ENCODE assay signal across 17 cellular contexts in the genomic region with DNA sequence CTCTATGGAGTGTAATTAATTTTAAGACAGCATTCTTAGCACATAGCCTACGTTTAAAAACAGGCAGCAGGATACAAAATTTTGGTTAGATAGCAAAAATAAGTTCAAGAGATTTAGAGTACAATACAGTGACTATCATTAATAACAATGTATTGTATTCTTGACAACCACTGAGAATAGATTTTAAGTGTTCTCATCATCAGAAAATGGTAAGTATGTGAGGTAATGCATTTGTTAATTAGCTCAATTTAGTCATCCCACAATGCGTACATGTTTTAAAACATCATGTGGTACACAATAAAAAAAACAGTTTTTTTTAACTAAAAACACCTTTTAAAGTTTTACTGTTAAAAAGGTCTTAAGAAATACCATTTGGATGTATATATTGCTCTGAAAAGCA.
DNase-seq lines count a peak whose midpoint lies in the region; ATAC-seq, FAIRE-seq and TF ChIP-seq lines count a peak whose summit lies in the region.
"Had no signal": no experiment of that assay in that cellular context is flagged by ENCODE, and none has a peak within 500 bp of the region (broad histone marks: within the 10 kb centered on the region; RNA-seq: fewer than 3 reads in every experiment).

No MANE protein-coding gene starts in this region.

- H3K4me2 ChIP-seq in SK-N-SH: no peak overlapping the region
- H3K4me2 ChIP-seq in astrocyte (ENCODE audit: low read length): no peak overlapping the region
- H3K4me2 ChIP-seq: BLaER1 treated with 17β-estradiol and CSF1 and Interleukin-3, amounts not matched to agents 10 nM and 100 nM; KMS-11 had no signal

- H3K79me2 ChIP-seq in SK-N-SH (ENCODE audit: insufficient read depth) (no peaks in the 10 kb centered on the region), astrocyte (ENCODE audit: insufficient read depth, low read length) (no peaks in the 10 kb centered on the region)

- no peak for TF ChIP-seq POLR2A in H54 (IDR thresholded peaks at IDR 0.05; ENCODE audit: low read depth, low read length)
- no peak for TF ChIP-seq POLR2A in erythroblast (IDR thresholded peaks at IDR 0.05; ENCODE audit: low read length)

- no peak overlapping the region for H3K9ac ChIP-seq in SK-N-SH
- H3K9ac ChIP-seq in astrocyte (ENCODE audit: low read length): no peak overlapping the region
- H3K9ac ChIP-seq: BLaER1 treated with 17β-estradiol and CSF1 and Interleukin-3, amounts not matched to agents 10 nM and 100 nM; KMS-11 had no signal

- no peaks in the 10 kb centered on the region for H3K36me3 Mint-ChIP-seq in astrocyte (ENCODE audit: low read depth, unreplicated experiment)
- H3K36me3 Mint-ChIP-seq: CD4-positive, CD25-positive, alpha-beta regulatory T cell had no signal

- TF ChIP-seq EP300 in SK-N-SH (IDR thresholded peaks at IDR 0.05; ENCODE audit: borderline replicate concordance in 1 of 2, low read depth in 1 of 2, low read length in 1 of 2): no peak

- peaks cover 8% of the 10 kb centered on the region for H3K9me3 Mint-ChIP-seq in astrocyte (ENCODE audit: unreplicated experiment)

- ATAC-seq in SK-N-SH treated with all-trans-retinoic acid at 6 μM for 48 hours (no peak), GM19455 (IDR thresholded peaks at IDR 0.05; ENCODE audit: unreplicated experiment) (no peak)
- ATAC-seq: HCT116, HepG2 had no signal

- H3K9me3 ChIP-seq in SK-N-SH (no peaks in the 10 kb centered on the region), astrocyte (ENCODE audit: insufficient read depth, low read depth, low read length) (no peaks in the 10 kb centered on the region)

- H3K27me3 ChIP-seq in SK-N-SH (ENCODE audit: insufficient read depth) (no peaks in the 10 kb centered on the region), astrocyte (ENCODE audit: insufficient read depth, low read length) (no peaks in the 10 kb centered on the region)
- H3K27me3 ChIP-seq: BLaER1 treated with 17β-estradiol and CSF1 and Interleukin-3, amounts not matched to agents 10 nM and 100 nM had no signal

- H4K20me1 ChIP-seq in SK-N-SH (ENCODE audit: insufficient read depth) (no peaks in the 10 kb centered on the region), astrocyte (ENCODE audit: insufficient read depth, low read length) (no peaks in the 10 kb centered on the region)
- H4K20me1 ChIP-seq: BLaER1 treated with 17β-estradiol and CSF1 and Interleukin-3, amounts not matched to agents 10 nM and 100 nM had no signal

- H3K36me3 ChIP-seq in SK-N-SH (replicated peaks in 1 of 2; ENCODE audit: control insufficient read depth in 1 of 2, insufficient read depth in 2 of 2, low read length in 1 of 2): no peaks in the 10 kb centered on the region
- H3K36me3 ChIP-seq in astrocyte (ENCODE audit: insufficient read depth, low read length): no peaks in the 10 kb centered on the region
- H3K36me3 ChIP-seq: BLaER1 treated with 17β-estradiol and CSF1 and Interleukin-3, amounts not matched to agents 10 nM and 100 nM had no signal

- TF ChIP-seq CTCF in SK-N-SH (IDR thresholded peaks at IDR 0.05): no peak
- no peak for TF ChIP-seq CTCF in astrocyte (IDR thresholded peaks at IDR 0.05; ENCODE audit: insufficient read depth, low read depth, low read length)

- DNase-seq in SK-N-SH (no peak), H54 (ENCODE audit: insufficient read length, low spot score) (no peak), astrocyte (ENCODE audit: low read depth) (peak; percentile 56), erythroblast (lab: John Stamatoyannopoulos, UW) (no peak), activated gamma-delta T cell (lab: John Stamatoyannopoulos, UW) (no peak)
- DNase-seq: ACHN; CD4-positive, CD25-positive, alpha-beta regulatory T cell; DMS53 had no signal

- H3K27ac ChIP-seq in SK-N-SH (ENCODE audit: low read depth in 2 of 2, low read length in 1 of 2): no peak overlapping the region
- H3K27ac ChIP-seq in astrocyte (ENCODE audit: low read depth, low read length): no peak overlapping the region
- H3K27ac ChIP-seq: 22Rv1; BLaER1 treated with 17β-estradiol and CSF1 and Interleukin-3, amounts not matched to agents 10 nM and 100 nM; KMS-11 had no signal

- H3K4me1 ChIP-seq in SK-N-SH (ENCODE audit: control insufficient read depth in 1 of 2, insufficient read depth in 2 of 2, low read depth in 1 of 2, low read length in 1 of 2) (no peaks in the 10 kb centered on the region; a peak in 1 of 4 replicates), astrocyte (ENCODE audit: insufficient read depth, low read length) (peaks cover 1% of the 10 kb centered on the region)
- H3K4me1 ChIP-seq: BLaER1 treated with 17β-estradiol and CSF1 and Interleukin-3, amounts not matched to agents 10 nM and 100 nM had no signal

- POLR2A ChIA-PET in SK-N-SH (lab: Yijun Ruan, JAX): no interaction called here

- H3K4me1 Mint-ChIP-seq in astrocyte (ENCODE audit: low read depth, unreplicated experiment): peaks cover 3% of the 10 kb centered on the region
- H3K4me1 Mint-ChIP-seq: CD4-positive, CD25-positive, alpha-beta regulatory T cell had no signal

- FAIRE-seq in H54 (lab: Jason Lieb, UNC) (peak; percentile 52), astrocyte (lab: Jason Lieb, UNC) (no peak)
- FAIRE-seq: G401.6, GM12891, HepG2 had no signal

- H2AFZ ChIP-seq in SK-N-SH (ENCODE audit: low read depth) (no peak overlapping the region), astrocyte (ENCODE audit: low read depth, low read length) (no peak overlapping the region)

- H3K27ac Mint-ChIP-seq in astrocyte (ENCODE audit: unreplicated experiment): no peak overlapping the region
- H3K27ac Mint-ChIP-seq: CD4-positive, CD25-positive, alpha-beta regulatory T cell had no signal

- H3K27me3 Mint-ChIP-seq in astrocyte (ENCODE audit: low read depth, unreplicated experiment): no peaks in the 10 kb centered on the region

- CTCF ChIA-PET in SK-N-SH (lab: Yijun Ruan, JAX): interaction anchor here (1.0 kb wide), 1 partner anchor 274 kb away, joined by 3 read pairs; no protein-coding TSS in a partner anchor

- no peak overlapping the region for H3K4me3 Mint-ChIP-seq in astrocyte (ENCODE audit: unreplicated experiment)
- H3K4me3 Mint-ChIP-seq: CD4-positive, CD25-positive, alpha-beta regulatory T cell had no signal

- no peak overlapping the region for H3K4me3 ChIP-seq in SK-N-SH (ENCODE audit: low read depth in 2 of 2, low read length in 1 of 2)
- H3K4me3 ChIP-seq in astrocyte (ENCODE audit: insufficient read depth, low read depth, low read length): no peak overlapping the region
- H3K4me3 ChIP-seq: BLaER1 treated with 17β-estradiol and CSF1 and Interleukin-3, amounts not matched to agents 10 nM and 100 nM had no signal

- no peak for TF ChIP-seq RAD21 in SK-N-SH (IDR thresholded peaks at IDR 0.05; ENCODE audit: low read length)

- 67% methylated on average over 2 of the region's 2 CpGs for WGBS in SK-N-SH (ENCODE audit: low lambda C conversion rate)

- H3F3A ChIP-seq in SK-N-SH (replicated peaks; ENCODE audit: insufficient read depth): no peaks in the 10 kb centered on the region

- H3K9me2 ChIP-seq in SK-N-SH: no peaks in the 10 kb centered on the region

TF ChIP-seq in SK-N-SH treated with all-trans-retinoic acid at 6 μM for 48 hours, 23 proteins besides CTCF, POLR2A, EP300 and RAD21:
- TF ChIP-seq SNAI2 (CRISPR knock-in tag; IDR thresholded peaks at IDR 0.05) (no peak), ISL1 (CRISPR knock-in tag; IDR thresholded peaks at IDR 0.05) (peak; percentile 72)

TF ChIP-seq in SK-N-SH, 30 proteins besides CTCF, POLR2A, EP300 and RAD21:
- TF ChIP-seq SIN3A (IDR thresholded peaks at IDR 0.05; ENCODE audit: borderline replicate concordance, low read depth, low read length) (no peak), FOXM1 (IDR thresholded peaks at IDR 0.05; ENCODE audit: low read depth) (no peak), MEF2A (IDR thresholded peaks at IDR 0.05; ENCODE audit: borderline replicate concordance, low read depth) (no peak), EZH2phosphoT487 (IDR thresholded peaks at IDR 0.05; ENCODE audit: borderline replicate concordance, low read depth) (no peak), FOSL2 (IDR thresholded peaks at IDR 0.05; ENCODE audit: borderline replicate concordance, low read depth) (no peak), NFIC (IDR thresholded peaks at IDR 0.05; ENCODE audit: borderline replicate concordance) (no peak)
